1 cellular context compared by ENCODE assay signal in the genomic region with DNA sequence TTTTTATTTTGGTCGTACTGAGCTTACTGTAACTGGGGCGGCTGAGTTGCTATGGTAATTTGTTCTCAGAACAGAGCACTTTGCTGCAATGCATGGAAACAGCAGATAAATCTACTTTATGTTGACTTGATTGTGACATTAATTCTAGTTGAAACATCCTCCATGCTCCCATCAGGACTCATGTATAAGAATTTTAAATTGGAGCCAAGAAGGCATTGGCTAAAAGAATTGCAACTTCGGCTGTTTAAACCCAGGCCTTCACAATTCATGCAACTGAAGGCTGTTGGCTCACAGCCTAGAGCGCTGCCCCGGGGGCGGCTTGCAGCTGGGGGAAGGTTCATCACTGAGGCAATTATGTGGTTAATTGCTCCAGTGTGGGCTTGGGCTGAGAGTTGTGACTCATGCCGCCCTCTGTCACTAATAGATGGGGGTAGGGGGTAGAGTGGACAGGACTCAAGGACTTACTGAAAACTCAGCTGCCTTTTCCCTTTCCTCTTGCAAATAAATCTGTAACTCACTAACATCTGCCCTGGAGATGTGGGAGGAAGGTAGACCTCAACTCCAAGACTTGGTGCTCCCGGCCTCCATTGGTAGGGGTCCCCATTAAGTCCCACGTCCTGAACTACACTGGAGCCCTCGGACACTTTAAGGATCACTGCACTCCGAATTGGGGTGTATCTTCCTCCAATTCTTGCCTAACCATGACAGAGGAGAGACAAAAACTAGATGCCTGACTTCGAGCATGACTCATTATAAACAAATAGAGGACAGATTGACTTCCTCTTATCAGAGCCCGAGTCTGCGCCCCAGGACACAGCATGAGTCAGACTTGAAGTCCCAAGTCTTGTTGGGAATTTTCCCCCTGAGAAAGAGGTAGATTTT.
A peak's percentile ranks its signal among the peaks of the same experiment; 100 is the strongest.
TF ChIP-seq lines count a peak whose summit lies in the region.

No MANE protein-coding gene starts in this region.

TF ChIP-seq in HepG2, 621 proteins besides CTCF, POLR2A, EP300 and RAD21 (continued from another document and continues in another):
- TF ChIP-seq NFYB (CRISPR knock-in tag; IDR thresholded peaks at IDR 0.05) = 0 out of 2 replicates have a peak, but pooled peaks have one; percentile 32
- no peak for TF ChIP-seq MTF1 (CRISPR knock-in tag; IDR thresholded peaks at IDR 0.05)
- TF ChIP-seq CBFB (CRISPR knock-in tag; IDR thresholded peaks at IDR 0.05) = no peak
- TF ChIP-seq GTF2F1 (IDR thresholded peaks at IDR 0.05; ENCODE audit: low read length) = no peak
- TF ChIP-seq, protein P1, sequence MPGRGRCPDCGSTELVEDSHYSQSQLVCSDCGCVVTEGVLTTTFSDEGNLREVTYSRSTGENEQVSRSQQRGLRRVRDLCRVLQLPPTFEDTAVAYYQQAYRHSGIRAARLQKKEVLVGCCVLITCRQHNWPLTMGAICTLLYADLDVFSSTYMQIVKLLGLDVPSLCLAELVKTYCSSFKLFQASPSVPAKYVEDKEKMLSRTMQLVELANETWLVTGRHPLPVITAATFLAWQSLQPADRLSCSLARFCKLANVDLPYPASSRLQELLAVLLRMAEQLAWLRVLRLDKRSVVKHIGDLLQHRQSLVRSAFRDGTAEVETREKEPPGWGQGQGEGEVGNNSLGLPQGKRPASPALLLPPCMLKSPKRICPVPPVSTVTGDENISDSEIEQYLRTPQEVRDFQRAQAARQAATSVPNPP (CRISPR knock-in tag; IDR thresholded peaks at IDR 0.05) = no peak
- TF ChIP-seq ZNF235 (CRISPR knock-in tag; IDR thresholded peaks at IDR 0.05; ENCODE audit: borderline replicate concordance) = no peak
- TF ChIP-seq ZNF615 (CRISPR knock-in tag; IDR thresholded peaks at IDR 0.05; ENCODE audit: borderline replicate concordance) = no peak
- TF ChIP-seq ZNF704 (CRISPR knock-in tag; IDR thresholded peaks at IDR 0.05; ENCODE audit: borderline replicate concordance) = no peak
- no peak for TF ChIP-seq CERS6 (CRISPR knock-in tag; IDR thresholded peaks at IDR 0.05)
- no peak for TF ChIP-seq E2F2 (CRISPR knock-in tag; IDR thresholded peaks at IDR 0.05; ENCODE audit: borderline replicate concordance)
- no peak for TF ChIP-seq GPBP1L1 (CRISPR knock-in tag; IDR thresholded peaks at IDR 0.05)
- 0 out of 2 replicates have a peak, but pooled peaks have one; percentile 11 for TF ChIP-seq ZSCAN12 (CRISPR knock-in tag; IDR thresholded peaks at IDR 0.05)
- peak; percentile 8; the same call in 1 of the 2 replicates for TF ChIP-seq PPARG (CRISPR knock-in tag; conservative IDR thresholded peaks at IDR 0.05)
- TF ChIP-seq, protein P2, sequence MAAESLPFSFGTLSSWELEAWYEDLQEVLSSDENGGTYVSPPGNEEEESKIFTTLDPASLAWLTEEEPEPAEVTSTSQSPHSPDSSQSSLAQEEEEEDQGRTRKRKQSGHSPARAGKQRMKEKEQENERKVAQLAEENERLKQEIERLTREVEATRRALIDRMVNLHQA (CRISPR knock-in tag; IDR thresholded peaks at IDR 0.05) = no peak
- no peak for TF ChIP-seq ZNF782 (CRISPR knock-in tag; IDR thresholded peaks at IDR 0.05; ENCODE audit: borderline replicate concordance)
- no peak for TF ChIP-seq HMGA1 (CRISPR knock-in tag; conservative IDR thresholded peaks at IDR 0.05)
- TF ChIP-seq PLSCR1 (CRISPR knock-in tag; IDR thresholded peaks at IDR 0.05; ENCODE audit: borderline replicate concordance) = no peak
- TF ChIP-seq ZNF326 (CRISPR knock-in tag; IDR thresholded peaks at IDR 0.05; ENCODE audit: borderline replicate concordance) = no peak
- no peak for TF ChIP-seq ARNT2 (CRISPR knock-in tag; IDR thresholded peaks at IDR 0.05; ENCODE audit: low read depth)
- TF ChIP-seq ZNF670 (CRISPR knock-in tag; IDR thresholded peaks at IDR 0.05; ENCODE audit: borderline replicate concordance) = peak; percentile 11; the same call in 1 of the 2 replicates
- no peak for TF ChIP-seq SP140L (CRISPR knock-in tag; IDR thresholded peaks at IDR 0.05; ENCODE audit: borderline replicate concordance)
- no peak for TF ChIP-seq KDM3A (CRISPR knock-in tag; IDR thresholded peaks at IDR 0.05; ENCODE audit: low read depth)
- peak; percentile 94 for TF ChIP-seq FOSL1 (CRISPR knock-in tag; IDR thresholded peaks at IDR 0.05; ENCODE audit: borderline replicate concordance)
- TF ChIP-seq ZNF549 (CRISPR knock-in tag; IDR thresholded peaks at IDR 0.05) = no peak
- TF ChIP-seq FOXP1 (IDR thresholded peaks at IDR 0.05) = no peak
- no peak for TF ChIP-seq FOXP1 (CRISPR knock-in tag; IDR thresholded peaks at IDR 0.05)
- no peak for TF ChIP-seq CHD4 (IDR thresholded peaks at IDR 0.05; ENCODE audit: borderline replicate concordance, low read length)
- TF ChIP-seq, protein P3, sequence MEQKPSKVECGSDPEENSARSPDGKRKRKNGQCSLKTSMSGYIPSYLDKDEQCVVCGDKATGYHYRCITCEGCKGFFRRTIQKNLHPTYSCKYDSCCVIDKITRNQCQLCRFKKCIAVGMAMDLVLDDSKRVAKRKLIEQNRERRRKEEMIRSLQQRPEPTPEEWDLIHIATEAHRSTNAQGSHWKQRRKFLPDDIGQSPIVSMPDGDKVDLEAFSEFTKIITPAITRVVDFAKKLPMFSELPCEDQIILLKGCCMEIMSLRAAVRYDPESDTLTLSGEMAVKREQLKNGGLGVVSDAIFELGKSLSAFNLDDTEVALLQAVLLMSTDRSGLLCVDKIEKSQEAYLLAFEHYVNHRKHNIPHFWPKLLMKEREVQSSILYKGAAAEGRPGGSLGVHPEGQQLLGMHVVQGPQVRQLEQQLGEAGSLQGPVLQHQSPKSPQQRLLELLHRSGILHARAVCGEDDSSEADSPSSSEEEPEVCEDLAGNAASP (CRISPR knock-in tag; IDR thresholded peaks at IDR 0.05; ENCODE audit: borderline replicate concordance) = 0 out of 2 replicates have a peak, but pooled peaks have one; percentile 15
- no peak for TF ChIP-seq CHD2 (IDR thresholded peaks at IDR 0.05; ENCODE audit: low read depth, low read length)
- TF ChIP-seq, protein P4, sequence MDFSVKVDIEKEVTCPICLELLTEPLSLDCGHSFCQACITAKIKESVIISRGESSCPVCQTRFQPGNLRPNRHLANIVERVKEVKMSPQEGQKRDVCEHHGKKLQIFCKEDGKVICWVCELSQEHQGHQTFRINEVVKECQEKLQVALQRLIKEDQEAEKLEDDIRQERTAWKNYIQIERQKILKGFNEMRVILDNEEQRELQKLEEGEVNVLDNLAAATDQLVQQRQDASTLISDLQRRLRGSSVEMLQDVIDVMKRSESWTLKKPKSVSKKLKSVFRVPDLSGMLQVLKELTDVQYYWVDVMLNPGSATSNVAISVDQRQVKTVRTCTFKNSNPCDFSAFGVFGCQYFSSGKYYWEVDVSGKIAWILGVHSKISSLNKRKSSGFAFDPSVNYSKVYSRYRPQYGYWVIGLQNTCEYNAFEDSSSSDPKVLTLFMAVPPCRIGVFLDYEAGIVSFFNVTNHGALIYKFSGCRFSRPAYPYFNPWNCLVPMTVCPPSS (IDR thresholded peaks at IDR 0.05) = no peak
- no peak for TF ChIP-seq ARNTL (CRISPR knock-in tag; IDR thresholded peaks at IDR 0.05)
- TF ChIP-seq ZNF205 (CRISPR knock-in tag; IDR thresholded peaks at IDR 0.05) = no peak
- TF ChIP-seq PHF20 (CRISPR knock-in tag; IDR thresholded peaks at IDR 0.05) = no peak
- peak; percentile 40; the same call in 1 of the 2 replicates for TF ChIP-seq ZNF580 (CRISPR knock-in tag; IDR thresholded peaks at IDR 0.05; ENCODE audit: borderline replicate concordance, low read depth)
- TF ChIP-seq, protein P5, sequence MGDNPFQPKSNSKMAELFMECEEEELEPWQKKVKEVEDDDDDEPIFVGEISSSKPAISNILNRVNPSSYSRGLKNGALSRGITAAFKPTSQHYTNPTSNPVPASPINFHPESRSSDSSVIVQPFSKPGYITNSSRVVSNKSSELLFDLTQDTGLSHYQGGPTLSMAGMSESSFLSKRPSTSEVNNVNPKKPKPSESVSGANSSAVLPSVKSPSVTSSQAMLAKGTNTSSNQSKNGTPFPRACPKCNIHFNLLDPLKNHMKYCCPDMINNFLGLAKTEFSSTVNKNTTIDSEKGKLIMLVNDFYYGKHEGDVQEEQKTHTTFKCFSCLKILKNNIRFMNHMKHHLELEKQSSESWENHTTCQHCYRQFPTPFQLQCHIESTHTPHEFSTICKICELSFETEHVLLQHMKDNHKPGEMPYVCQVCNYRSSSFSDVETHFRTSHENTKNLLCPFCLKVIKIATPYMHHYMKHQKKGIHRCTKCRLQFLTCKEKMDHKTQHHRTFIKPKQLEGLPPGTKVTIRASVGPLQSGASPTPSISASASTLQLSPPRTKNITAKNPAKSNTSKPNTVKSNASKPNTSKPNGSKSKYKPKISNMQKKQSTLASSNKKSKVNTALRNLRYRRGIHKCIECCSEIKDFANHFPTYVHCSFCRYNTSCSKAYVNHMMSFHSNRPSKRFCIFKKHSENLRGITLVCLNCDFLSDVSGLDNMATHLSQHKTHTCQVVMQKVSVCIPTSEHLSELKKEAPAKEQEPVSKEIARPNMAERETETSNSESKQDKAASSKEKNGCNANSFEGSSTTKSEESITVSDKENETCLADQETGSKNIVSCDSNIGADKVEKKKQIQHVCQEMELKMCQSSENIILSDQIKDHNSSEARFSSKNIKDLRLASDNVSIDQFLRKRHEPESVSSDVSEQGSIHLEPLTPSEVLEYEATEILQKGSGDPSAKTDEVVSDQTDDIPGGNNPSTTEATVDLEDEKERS (CRISPR knock-in tag; IDR thresholded peaks at IDR 0.05) = no peak
- TF ChIP-seq MTA3 (CRISPR knock-in tag; IDR thresholded peaks at IDR 0.05) = no peak
- TF ChIP-seq ZKSCAN5 (CRISPR knock-in tag; IDR thresholded peaks at IDR 0.05) = no peak
- TF ChIP-seq GATA4 (IDR thresholded peaks at IDR 0.05; ENCODE audit: borderline replicate concordance, low read depth) = no peak; the same call in 1 of the 2 replicates
- TF ChIP-seq ATF4 (CRISPR knock-in tag; IDR thresholded peaks at IDR 0.05) = peak in 1 of 2 experiments; percentile 75; a peak in 2 of 4 replicates
- no peak for TF ChIP-seq DMTF1 (CRISPR knock-in tag; IDR thresholded peaks at IDR 0.05)
- peak; percentile 53; the same call in 1 of the 2 replicates for TF ChIP-seq CREB1 (IDR thresholded peaks at IDR 0.05)
- TF ChIP-seq CREB1 (CRISPR knock-in tag; IDR thresholded peaks at IDR 0.05) = no peak
- TF ChIP-seq XRCC5 (optimal IDR thresholded peaks at IDR 0.05; ENCODE audit: low read length) = peak; percentile 73
